8 cellular contexts compared by ENCODE assay signal in genomic region chr14:66395300-66395699, GRCh38.
DNase-seq lines count a peak whose midpoint lies in the region; ATAC-seq and TF ChIP-seq lines count a peak whose summit lies in the region.

No MANE protein-coding gene starts in this region.

- ATAC-seq in GM19328 (IDR thresholded peaks at IDR 0.05; ENCODE audit: unreplicated experiment): no peak

- peaks cover 4% of the 10 kb centered on the region for H3K27me3 Mint-ChIP-seq in activated naive CD8-positive, alpha-beta T cell treated with anti-CD3 and anti-CD28 coated beads for 36 hours

- in situ Hi-C loops in GM13977 (cut with MboI; ENCODE audit: low pct_unique_long_range_greater_than_20kb, low sequenced_read_pairs, unreplicated experiment): no loop called here

- no peaks in the 10 kb centered on the region for H3K9me3 Mint-ChIP-seq in activated naive CD8-positive, alpha-beta T cell treated with anti-CD3 and anti-CD28 coated beads for 36 hours

- no peaks in the 10 kb centered on the region for H3K9me2 ChIP-seq in Loucy (replicated peaks; ENCODE audit: low read depth, low read length)

- H3K9ac ChIP-seq in Loucy (ENCODE audit: low read depth, low read length, poor library complexity, severe bottlenecking): no peak overlapping the region

- H3K27ac Mint-ChIP-seq in activated naive CD8-positive, alpha-beta T cell treated with anti-CD3 and anti-CD28 coated beads for 36 hours: no peak overlapping the region

- H3K4me3 ChIP-seq in BE2C (ENCODE audit: low read depth, low read length) (no peak overlapping the region), Loucy (ENCODE audit: low read length, poor library complexity, severe bottlenecking) (no peak overlapping the region)

- H4K20me1 ChIP-seq in Loucy (ENCODE audit: insufficient read depth, low read length, poor library complexity, severe bottlenecking): no peaks in the 10 kb centered on the region

- no peaks in the 10 kb centered on the region for H3K36me3 Mint-ChIP-seq in activated naive CD8-positive, alpha-beta T cell treated with anti-CD3 and anti-CD28 coated beads for 36 hours

- H3K36me3 ChIP-seq in BE2C: no peaks in the 10 kb centered on the region
- no peaks in the 10 kb centered on the region for H3K36me3 ChIP-seq in Loucy (ENCODE audit: insufficient read depth, low read length)

- no peak overlapping the region for H3K4me3 Mint-ChIP-seq in activated naive CD8-positive, alpha-beta T cell treated with anti-CD3 and anti-CD28 coated beads for 36 hours

- H2AFZ ChIP-seq in Loucy (ENCODE audit: low read length): peak overlapping the region; percentile 71

- DNase-seq in BE2C (no peak), GM13977 (ENCODE audit: low spot score) (peak; percentile 10), OCI-M2 (lab: John Stamatoyannopoulos, UW; ENCODE audit: unreplicated experiment) (no peak), SKM-1 (lab: John Stamatoyannopoulos, UW; ENCODE audit: unreplicated experiment) (no peak)
- peak; percentile 5 for DNase-seq in activated naive CD8-positive, alpha-beta T cell treated with anti-CD3 and anti-CD28 coated beads for 36 hours
- DNase-seq in stimulated activated CD4-positive, alpha-beta T cell treated with anti-CD3 and anti-CD28 coated beads, Interleukin-12 subunit alpha, Interleukin-12 subunit beta, amount 100 ng/mL, for 4 hours: no peak

- no peaks in the 10 kb centered on the region for H3K79me2 ChIP-seq in Loucy (ENCODE audit: insufficient read depth, low read length)

- H3K9me3 ChIP-seq in BE2C: no peaks in the 10 kb centered on the region; the same call in 1 of the 2 replicates
- H3K9me3 ChIP-seq in Loucy (ENCODE audit: insufficient read depth, low read depth, low read length): no peaks in the 10 kb centered on the region

- H3K4me1 ChIP-seq in BE2C (no peaks in the 10 kb centered on the region), Loucy (ENCODE audit: insufficient read depth, low read length, poor library complexity, severe bottlenecking) (peaks cover 8% of the 10 kb centered on the region)

- no peaks in the 10 kb centered on the region for H3F3A ChIP-seq in Loucy (ENCODE audit: low read depth)

- H3K4me1 Mint-ChIP-seq in activated naive CD8-positive, alpha-beta T cell treated with anti-CD3 and anti-CD28 coated beads for 36 hours: peaks cover 14% of the 10 kb centered on the region

- TF ChIP-seq CTCF in BE2C (IDR thresholded peaks at IDR 0.05; ENCODE audit: low read depth, low read length): peak; percentile 7; the same call in 1 of the 2 replicates
- TF ChIP-seq CTCF in GM13977 (IDR thresholded peaks at IDR 0.05; ENCODE audit: extremely low read depth, insufficient read depth, missing control alignments): peak; percentile 32
- TF ChIP-seq CTCF in Loucy (conservative IDR thresholded peaks at IDR 0.05; ENCODE audit: low read length): peak; percentile 66

- peaks cover 4% of the 10 kb centered on the region; the same call in 1 of the 2 replicates for H3K27me3 ChIP-seq in BE2C
- no peaks in the 10 kb centered on the region for H3K27me3 ChIP-seq in Loucy (ENCODE audit: insufficient read depth, low read length, poor library complexity, severe bottlenecking)

- H3K4me2 ChIP-seq in Loucy (ENCODE audit: low read depth, low read length, poor library complexity, severe bottlenecking): peak overlapping the region; percentile 15

Comparison
In these comparisons a context has a peak if more than half of its experiments do, and no peak if none do; other contexts are left out.
1. DNase-seq: peak in GM13977 (single experiment) and activated naive CD8-positive, alpha-beta T cell treated with anti-CD3 and anti-CD28 coated beads for 36 hours (single experiment); none in BE2C (single experiment), OCI-M2 (single experiment), SKM-1 (single experiment) and stimulated activated CD4-positive, alpha-beta T cell treated with anti-CD3 and anti-CD28 coated beads, Interleukin-12 subunit alpha, Interleukin-12 subunit beta, amount 100 ng/mL, for 4 hours (single experiment).
2. CTCF ChIP-seq: peak in every context shown above with its lines; median percentile 66 in Loucy; 32 in GM13977; 7 in BE2C.